ENCODE assay signal across 9 cellular contexts in genomic region chr20:21301940-21302644, GRCh38. TPM values are rescaled to one million over a fixed set of nuclear protein-coding genes. Genes with fewer than 3 reads are reported as not detected.
DNase-seq lines count a peak whose midpoint lies in the region; ATAC-seq, FAIRE-seq and TF ChIP-seq lines count a peak whose summit lies in the region.
"Had no signal": no experiment of that assay in that cellular context is flagged by ENCODE, and none has a peak within 500 bp of the region (broad histone marks: within the 10 kb centered on the region; RNA-seq: fewer than 3 reads in every experiment).

No MANE protein-coding gene starts in this region.

- FAIRE-seq in pancreas (lab: Jason Lieb, UNC), result no peak

- no peak for TF ChIP-seq CTCF in DND-41 (IDR thresholded peaks at IDR 0.05; ENCODE audit: borderline replicate concordance, extremely low read depth, low read length, poor library complexity, severe bottlenecking)
- no peak for TF ChIP-seq CTCF in endothelial cell (IDR thresholded peaks at IDR 0.05; ENCODE audit: unreplicated experiment)
- no peak for TF ChIP-seq CTCF in pancreas (IDR thresholded peaks at IDR 0.05)

- H4K20me1 ChIP-seq in DND-41 (ENCODE audit: insufficient read depth, low read length), result peaks cover 21% of the 10 kb centered on the region

- H3K9me3 Mint-ChIP-seq in endothelial cell (ENCODE audit: unreplicated experiment), result no peaks in the 10 kb centered on the region

- WGBS in pancreas, 2 donors, result 55 to 58% methylated on average over 9 of the region's 9 CpGs

- no peaks in the 10 kb centered on the region for H3K27me3 ChIP-seq in DND-41 (ENCODE audit: insufficient read depth, low read length, poor library complexity)
- no peaks in the 10 kb centered on the region for H3K27me3 ChIP-seq in pancreas

- H3K9me3 ChIP-seq in DND-41 (ENCODE audit: insufficient read depth, low read length, severe bottlenecking), result no peaks in the 10 kb centered on the region
- no peaks in the 10 kb centered on the region for H3K9me3 ChIP-seq in pancreas

- DNase-seq in DND-41, result no peak
- DNase-seq in OCI-M1 (lab: John Stamatoyannopoulos, UW), result peak; percentile 55
- no peak for DNase-seq in endothelial cell (ENCODE audit: low spot score)
- no peak for DNase-seq in pancreas
- DNase-seq in GM19238 (ENCODE audit: insufficient read length, low spot score), result no peak
- DNase-seq in GM03348 (ENCODE audit: low spot score), result no peak
- DNase-seq: activated CD4-positive, alpha-beta T cell treated with anti-CD3 and anti-CD28 coated beads, Interleukin-2, amount 50 U/mL, for 4 hours had no signal

- peak overlapping the region; percentile 76 to 87 for H3K4me3 ChIP-seq in DND-41 (ENCODE audit: low read depth in 1 of 2, low read length in 2 of 2)
- peak overlapping the region in 3 of 4 donors; percentile 75 to 91 (median 79) for H3K4me3 ChIP-seq in pancreas

- peaks cover 27% of the 10 kb centered on the region for H3K4me1 Mint-ChIP-seq in endothelial cell (ENCODE audit: unreplicated experiment)

- intact Hi-C loops in pancreas (cut with DNase I), result no loop called here

- no peaks in the 10 kb centered on the region for H3K36me3 Mint-ChIP-seq in endothelial cell (ENCODE audit: low read depth, unreplicated experiment)

- peak overlapping the region; percentile 96 for H3K4me3 Mint-ChIP-seq in endothelial cell (ENCODE audit: unreplicated experiment)

- peak overlapping the region; percentile 94 for H3K9ac ChIP-seq in DND-41 (ENCODE audit: low read depth, low read length)

- peaks cover 5% of the 10 kb centered on the region for H3K36me3 ChIP-seq in DND-41 (ENCODE audit: insufficient read depth, low read length)
- H3K36me3 ChIP-seq in pancreas, result no peaks in the 10 kb centered on the region

- peak overlapping the region; percentile 94 for H2AFZ ChIP-seq in DND-41 (ENCODE audit: low read depth, low read length)

- peak overlapping the region; percentile 82 for H3K27ac ChIP-seq in DND-41 (ENCODE audit: low read length)
- H3K27ac ChIP-seq in pancreas, result peak overlapping the region in 3 of 4 donors; percentile 94 to 95 (median 94)

- H3K4me2 ChIP-seq in DND-41 (ENCODE audit: insufficient read depth, low read length), result peak overlapping the region; percentile 81

- H3K79me2 ChIP-seq in DND-41 (ENCODE audit: insufficient read depth, low read length), result peaks cover 31% of the 10 kb centered on the region

- peaks cover 12% of the 10 kb centered on the region for H3K27me3 Mint-ChIP-seq in endothelial cell (ENCODE audit: unreplicated experiment)

- H3K4me1 ChIP-seq in DND-41 (ENCODE audit: insufficient read depth, low read length) (peaks cover 21% of the 10 kb centered on the region), pancreas (peaks cover 0 to 11% (median 8%) of the 10 kb centered on the region in 3 donors)

- ATAC-seq in DND-41 (ENCODE audit: insufficient read depth, low read depth) (no peak), pancreas (no peak), GM18519 (IDR thresholded peaks at IDR 0.05; ENCODE audit: low FRiP score, unreplicated experiment) (no peak), GM18520 (IDR thresholded peaks at IDR 0.05; ENCODE audit: unreplicated experiment) (no peak)

- H3K27ac Mint-ChIP-seq in endothelial cell (ENCODE audit: unreplicated experiment), result peak overlapping the region; percentile 99

RNA-seq across cellular contexts. Expression of gene XRN2, which starts 1.0 kb away (rescaled TPM):
- total RNA-seq in endothelial cell (ENCODE audit: unreplicated experiment), result 76.4 TPM
- total RNA-seq in pancreas, result 10 to 100 TPM; 21.0 to 33.6 (median 30.7) TPM
- 10 to 100 TPM in 1 of 2 donors, 1 to 10 TPM in 1; 10.0 to 22.0 TPM for polyA plus RNA-seq in pancreas
